Comparison of ENCODE assay signal across 2 cellular contexts in the genomic region with DNA sequence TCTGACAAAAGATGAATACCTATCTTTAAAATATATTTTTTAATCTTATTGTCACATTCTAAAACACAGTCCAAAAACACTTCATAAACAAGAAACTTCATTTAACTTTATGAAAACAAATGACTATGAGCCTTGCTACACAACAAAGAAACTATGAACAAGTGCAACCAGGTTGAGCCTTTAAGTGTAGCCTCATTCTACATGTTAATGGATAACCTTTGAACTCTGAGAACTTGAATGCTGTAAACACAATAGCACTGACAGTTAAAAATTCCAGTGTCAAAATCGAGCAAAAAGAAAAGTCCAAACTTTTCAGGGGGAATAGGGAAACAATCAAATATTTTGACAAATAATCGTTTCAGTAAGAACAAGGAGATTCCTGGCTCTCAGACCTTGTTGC.
TF ChIP-seq lines count a peak whose summit lies in the region.
"Not testable (repeated sequence)": the region's sequence is repeated elsewhere in the genome, so short reads cannot be mapped to it uniquely, and the experiment has no call there.

No MANE protein-coding gene starts in this region.

TF ChIP-seq in K562, 482 proteins besides CTCF, POLR2A, EP300 and RAD21:
- TF ChIP-seq NR2C1 (IDR thresholded peaks at IDR 0.05) = 0 out of 2 replicates have a peak, but pooled peaks have one; percentile 28
- not testable (repeated sequence) for TF ChIP-seq NR2C1 (tag; IDR thresholded peaks at IDR 0.05); NR2C2 (CRISPR knock-in tag; IDR thresholded peaks at IDR 0.05)
- 0 out of 2 replicates have a peak, but pooled peaks have one; percentile 23 for TF ChIP-seq NR2C2 (tag; IDR thresholded peaks at IDR 0.05)

TF ChIP-seq in liver, 16 proteins besides CTCF, POLR2A, EP300 and RAD21:
- TF ChIP-seq HNF4A (conservative IDR thresholded peaks at IDR 0.05) = peak in 1 of 2 donors; percentile 6
- TF ChIP-seq RXRA (IDR thresholded peaks at IDR 0.05) = peak; percentile 4 to 22
